ENCODE assay signal across 8 cellular contexts in the genomic region with DNA sequence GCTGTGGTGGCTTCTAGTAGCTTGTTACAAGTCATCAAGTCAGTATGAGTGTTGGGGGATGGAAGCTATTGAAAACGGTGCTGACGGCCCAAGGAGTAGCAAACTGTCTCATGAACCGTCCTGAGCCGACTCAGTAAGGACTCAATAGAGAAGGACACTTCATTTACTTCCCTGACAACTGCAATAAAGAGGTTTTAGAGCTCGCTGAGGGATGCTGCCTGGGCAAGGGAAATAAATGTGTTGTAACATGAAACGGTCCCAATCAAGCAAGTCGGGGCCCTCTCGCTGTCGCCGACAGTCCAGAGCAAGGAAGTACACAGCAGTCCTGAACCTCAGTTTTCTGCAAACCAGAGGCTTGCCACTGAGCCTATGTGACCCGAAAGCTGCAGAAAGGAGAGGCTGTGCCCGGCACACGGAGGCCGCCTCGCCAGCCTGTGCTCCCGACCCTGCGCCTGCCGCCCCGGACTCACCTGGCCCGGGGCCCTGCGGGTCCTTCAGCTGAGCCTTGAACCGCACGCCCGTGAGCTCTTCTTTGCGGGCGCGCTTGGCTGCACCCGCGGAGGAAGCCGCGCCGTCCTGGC. TPM values are rescaled to one million over a fixed set of nuclear protein-coding genes. Genes with fewer than 3 reads are reported as not detected.
DNase-seq lines count a peak whose midpoint lies in the region; ATAC-seq and TF ChIP-seq lines count a peak whose summit lies in the region.

No MANE protein-coding gene starts in this region.

- H3K4me3 ChIP-seq in heart left ventricle (peak overlapping the region; percentile 79 to 99 (median 82)), gastrocnemius medialis (peak overlapping the region; percentile 93 to 99 (median 95))

- no peak for TF ChIP-seq CTCF in WTC11 (IDR thresholded peaks at IDR 0.05)
- TF ChIP-seq CTCF in heart left ventricle (IDR thresholded peaks at IDR 0.05) = no peak
- no peak for TF ChIP-seq CTCF in gastrocnemius medialis (IDR thresholded peaks at IDR 0.05 in 4 of 5, conservative IDR thresholded peaks at IDR 0.05 in 1 of 5)

- peak; percentile 38 for ATAC-seq in GM18502 (IDR thresholded peaks at IDR 0.05; ENCODE audit: poor library complexity, unreplicated experiment)
- peak; percentile 46 for ATAC-seq in HG03025 (IDR thresholded peaks at IDR 0.05; ENCODE audit: low FRiP score, unreplicated experiment)
- ATAC-seq in WTC11 = peak; percentile 47
- peak in 2 of 4 donors; percentile 33 to 34 for ATAC-seq in heart left ventricle
- ATAC-seq in gastrocnemius medialis = peak; percentile 55 to 58
- ATAC-seq in HG03196 (IDR thresholded peaks at IDR 0.05; ENCODE audit: unreplicated experiment) = no peak

- 0 to 5% (median 2%) methylated on average over 6 to 32 of the region's 32 CpGs for WGBS in heart left ventricle, 4 donors

- H3K27ac ChIP-seq in heart left ventricle = peak overlapping the region in 10 of 12 donors; percentile 51 to 96 (median 90)
- peak overlapping the region; percentile 82 to 92 (median 86) for H3K27ac ChIP-seq in gastrocnemius medialis

- H3K36me3 Mint-ChIP-seq in WTC11 = peaks cover 23% of the 10 kb centered on the region

- H3K27me3 ChIP-seq in heart left ventricle (no peaks in the 10 kb centered on the region), gastrocnemius medialis (peaks cover 0 to 15% (median 0%) of the 10 kb centered on the region in 3 donors)

- H3K4me1 ChIP-seq in heart left ventricle (peaks cover 2 to 43% (median 21%) of the 10 kb centered on the region in 12 donors), gastrocnemius medialis (peaks cover 19 to 21% of the 10 kb centered on the region in 2 donors)

- H3K36me3 ChIP-seq in heart left ventricle (peaks cover 0 to 9% (median 0%) of the 10 kb centered on the region in 9 donors), gastrocnemius medialis (no peaks in the 10 kb centered on the region)

- H3K4me1 Mint-ChIP-seq in WTC11 = peaks cover 38% of the 10 kb centered on the region

- CTCF ChIA-PET in WTC11 (lab: Charles Lee) = interaction anchor here (0.6 to 2.6 kb wide), 6 partner anchors 11 to 941 kb away, joined by 3 to 14 read pairs (median 6); no protein-coding TSS in a partner anchor

- POLR2A ChIA-PET in WTC11 (lab: Charles Lee) = no interaction called here

- H3K27me3 Mint-ChIP-seq in WTC11 (ENCODE audit: low read depth) = peaks cover 29% of the 10 kb centered on the region

- H3K27ac Mint-ChIP-seq in WTC11 = no peak overlapping the region

- in situ Hi-C loops in gastrocnemius medialis (cut with MboI; ENCODE audit: low sequenced_read_pairs in 4 of 4) (loop anchor here in 2 of 4 donors (25.0 kb wide), 2 partner anchors 345 to 655 kb away; partner anchors contain the start of genes SYNJ1 (in 2 of the 2) and SCAF4 (in 1 of the 2)), ACHN (cut with HindIII; ENCODE audit: low pct_ligation_motif_present, low pct_unique_long_range_greater_than_20kb, low sequenced_read_pairs) (no loop called here)

- H3K9me3 Mint-ChIP-seq in WTC11 = peaks cover 28% of the 10 kb centered on the region

- TF ChIP-seq POLR2A in heart left ventricle (IDR thresholded peaks at IDR 0.05) = no peak
- no peak for TF ChIP-seq POLR2A in gastrocnemius medialis (IDR thresholded peaks at IDR 0.05)

- DNase-seq in WTC11 (ENCODE audit: low spot score) (no peak), heart left ventricle (no peak), gastrocnemius medialis (no peak), NCI-H2107 (lab: John Stamatoyannopoulos, UW) (no peak), ACHN (no peak)

- no peaks in the 10 kb centered on the region for H3K9me3 ChIP-seq in heart left ventricle
- no peaks in the 10 kb centered on the region for H3K9me3 ChIP-seq in gastrocnemius medialis

- intact Hi-C loops in heart left ventricle (cut with DNase I) (loop anchor here in 2 of 10 donors (5.0 to 10.0 kb wide), 2 partner anchors 62 to 110 kb away; no protein-coding TSS in a partner anchor), gastrocnemius medialis (cut with DNase I; ENCODE audit: low total_unique reads) (loop anchor here (2.0 to 10.0 kb wide), 4 partner anchors 118 to 380 kb away; partner anchors contain the start of genes CFAP298 and MIS18A)

- H3K4me3 Mint-ChIP-seq in WTC11 = peak overlapping the region; percentile 89

TF ChIP-seq in WTC11, 78 proteins besides CTCF, POLR2A, EP300 and RAD21:
- 0 out of 2 replicates have a peak, but pooled peaks have one; percentile 28 for TF ChIP-seq ZNF317 (CRISPR knock-in tag; IDR thresholded peaks at IDR 0.05; ENCODE audit: borderline replicate concordance, low read depth)
- TF ChIP-seq, protein P1, sequence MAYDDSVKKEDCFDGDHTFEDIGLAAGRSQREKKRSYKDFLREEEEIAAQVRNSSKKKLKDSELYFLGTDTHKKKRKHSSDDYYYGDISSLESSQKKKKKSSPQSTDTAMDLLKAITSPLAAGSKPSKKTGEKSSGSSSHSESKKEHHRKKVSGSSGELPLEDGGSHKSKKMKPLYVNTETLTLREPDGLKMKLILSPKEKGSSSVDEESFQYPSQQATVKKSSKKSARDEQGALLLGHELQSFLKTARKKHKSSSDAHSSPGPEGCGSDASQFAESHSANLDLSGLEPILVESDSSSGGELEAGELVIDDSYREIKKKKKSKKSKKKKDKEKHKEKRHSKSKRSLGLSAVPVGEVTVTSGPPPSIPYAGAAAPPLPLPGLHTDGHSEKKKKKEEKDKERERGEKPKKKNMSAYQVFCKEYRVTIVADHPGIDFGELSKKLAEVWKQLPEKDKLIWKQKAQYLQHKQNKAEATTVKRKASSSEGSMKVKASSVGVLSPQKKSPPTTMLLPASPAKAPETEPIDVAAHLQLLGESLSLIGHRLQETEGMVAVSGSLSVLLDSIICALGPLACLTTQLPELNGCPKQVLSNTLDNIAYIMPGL (CRISPR knock-in tag; IDR thresholded peaks at IDR 0.05) = peak; percentile 43; the same call in 1 of the 2 replicates
- TF ChIP-seq, protein P2, sequence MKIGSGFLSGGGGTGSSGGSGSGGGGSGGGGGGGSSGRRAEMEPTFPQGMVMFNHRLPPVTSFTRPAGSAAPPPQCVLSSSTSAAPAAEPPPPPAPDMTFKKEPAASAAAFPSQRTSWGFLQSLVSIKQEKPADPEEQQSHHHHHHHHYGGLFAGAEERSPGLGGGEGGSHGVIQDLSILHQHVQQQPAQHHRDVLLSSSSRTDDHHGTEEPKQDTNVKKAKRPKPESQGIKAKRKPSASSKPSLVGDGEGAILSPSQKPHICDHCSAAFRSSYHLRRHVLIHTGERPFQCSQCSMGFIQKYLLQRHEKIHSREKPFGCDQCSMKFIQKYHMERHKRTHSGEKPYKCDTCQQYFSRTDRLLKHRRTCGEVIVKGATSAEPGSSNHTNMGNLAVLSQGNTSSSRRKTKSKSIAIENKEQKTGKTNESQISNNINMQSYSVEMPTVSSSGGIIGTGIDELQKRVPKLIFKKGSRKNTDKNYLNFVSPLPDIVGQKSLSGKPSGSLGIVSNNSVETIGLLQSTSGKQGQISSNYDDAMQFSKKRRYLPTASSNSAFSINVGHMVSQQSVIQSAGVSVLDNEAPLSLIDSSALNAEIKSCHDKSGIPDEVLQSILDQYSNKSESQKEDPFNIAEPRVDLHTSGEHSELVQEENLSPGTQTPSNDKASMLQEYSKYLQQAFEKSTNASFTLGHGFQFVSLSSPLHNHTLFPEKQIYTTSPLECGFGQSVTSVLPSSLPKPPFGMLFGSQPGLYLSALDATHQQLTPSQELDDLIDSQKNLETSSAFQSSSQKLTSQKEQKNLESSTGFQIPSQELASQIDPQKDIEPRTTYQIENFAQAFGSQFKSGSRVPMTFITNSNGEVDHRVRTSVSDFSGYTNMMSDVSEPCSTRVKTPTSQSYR (CRISPR knock-in tag; IDR thresholded peaks at IDR 0.05) = no peak

RNA-seq across cellular contexts. Expression of gene URB1, which starts 0.4 kb away (rescaled TPM):
- total RNA-seq in WTC11 (2021) (28.0 to 38.7 TPM (median 29.5 TPM) in 3 replicates), heart left ventricle (10 to 100 TPM in 6 of 9 donors, 1 to 10 TPM in 3; 6.7 to 26.0 (median 11.5) TPM), gastrocnemius medialis (10 to 100 TPM; 13.7 to 17.7 (median 15.2) TPM)
- polyA plus RNA-seq in heart left ventricle = 10 to 100 TPM in 1 of 2 donors, 1 to 10 TPM in 1; 4.6 to 10.3 TPM

RNA-seq across cellular contexts. Expression of gene EVA1C, which starts 20.1 kb away (rescaled TPM):
- total RNA-seq in WTC11 (2021) (2.3 to 3.6 TPM (median 3.1 TPM) in 3 replicates), heart left ventricle (10 to 100 TPM; 10.1 to 44.4 (median 19.7) TPM), gastrocnemius medialis (10 to 100 TPM in 2 of 4 donors, 1 to 10 TPM in 2; 9.2 to 15.8 (median 12.1) TPM)
- 10 to 100 TPM; 17.3 to 22.8 TPM for polyA plus RNA-seq in heart left ventricle
